In the genomic region with DNA sequence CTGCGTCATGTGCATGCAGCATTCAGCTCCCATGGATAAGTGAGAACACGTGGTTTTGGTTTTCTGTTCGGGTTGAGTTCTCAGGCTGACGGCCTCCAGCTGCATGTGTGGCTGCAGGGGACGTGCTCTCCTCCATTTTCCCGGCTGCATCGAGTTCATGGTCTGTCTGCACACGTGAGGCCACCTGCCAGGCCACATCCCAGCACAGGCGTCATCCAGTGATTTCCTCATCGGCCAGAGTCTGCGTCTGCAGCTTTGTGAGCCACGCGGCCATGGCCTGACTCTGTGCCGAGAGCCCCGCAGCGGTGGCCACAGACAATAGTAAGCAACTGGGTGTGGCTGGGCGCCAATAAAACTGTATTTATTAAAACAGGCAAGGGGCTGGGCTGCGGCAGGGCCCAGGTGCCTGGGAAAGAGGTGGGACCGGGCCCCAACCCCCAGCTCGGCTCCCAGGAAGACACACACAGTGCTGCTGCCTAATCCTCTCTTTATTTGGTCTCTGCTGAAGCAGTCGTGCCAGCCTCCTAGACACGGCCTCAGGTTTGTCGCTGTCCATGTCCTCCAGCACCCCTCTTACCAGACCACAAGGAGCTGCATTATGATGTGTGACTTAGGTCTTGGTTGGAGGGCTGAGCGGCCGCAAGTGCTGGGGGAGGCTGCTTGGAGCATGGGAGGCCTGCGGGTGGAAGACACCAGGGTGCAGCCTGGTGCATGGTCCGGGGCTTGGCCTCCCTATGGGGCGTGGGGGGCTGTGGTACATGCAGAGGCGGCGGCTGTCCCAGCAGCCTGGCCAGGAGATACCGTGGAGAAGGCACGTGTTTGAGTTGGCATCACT, we compare ENCODE assay signal across 12 cellular contexts. TPM values are rescaled to one million over a fixed set of nuclear protein-coding genes. Genes with fewer than 3 reads are reported as not detected.
A peak's percentile ranks its signal among the peaks of the same experiment; 100 is the strongest.
DNase-seq lines count a peak whose midpoint lies in the region; ATAC-seq and TF ChIP-seq lines count a peak whose summit lies in the region.
"Had no signal": no experiment of that assay in that cellular context is flagged by ENCODE, and none has a peak within 500 bp of the region (broad histone marks: within the 10 kb centered on the region; RNA-seq: fewer than 3 reads in every experiment).

No MANE protein-coding gene starts in this region.

- DNase-seq in COR-L47 (lab: John Stamatoyannopoulos, UW) (peak; percentile 69), HEK293T (ENCODE audit: extremely low spot score) (no peak), SK-N-DZ (ENCODE audit: low spot score) (peak; percentile 35), left colon (no peak), NCI-H1105 treated with DMSO at 0.1 percent for 48 hours (lab: John Stamatoyannopoulos, UW) (no peak), RKO (ENCODE audit: low spot score) (no peak), tibial artery (no peak)
- DNase-seq: activated CD8-positive, alpha-beta T cell treated with anti-CD3 and anti-CD28 coated beads for 36 hours; gastrocnemius medialis; lower lobe of right lung; naive thymus-derived CD8-positive, alpha-beta T cell had no signal

- H3K9me3 ChIP-seq in tibial artery, result peaks cover 0 to 5% (median 0%) of the 10 kb centered on the region in 3 donors
- H3K9me3 ChIP-seq: gastrocnemius medialis had no signal

- no peak overlapping the region for H3K4me3 ChIP-seq in tibial artery
- H3K4me3 ChIP-seq: gastrocnemius medialis, lower lobe of right lung had no signal

- TF ChIP-seq CTCF in tibial artery (IDR thresholded peaks at IDR 0.05), result no peak

- peaks cover 0 to 65% of the 10 kb centered on the region in 2 donors for H3K27me3 ChIP-seq in tibial artery

- H3K36me3 ChIP-seq in tibial artery, result no peaks in the 10 kb centered on the region
- H3K36me3 ChIP-seq: gastrocnemius medialis, lower lobe of right lung had no signal

- peak; percentile 61 for ATAC-seq in left colon
- ATAC-seq: activated CD8-positive, alpha-beta T cell treated with anti-CD3 and anti-CD28 coated beads for 36 hours; gastrocnemius medialis; lower lobe of right lung; naive thymus-derived CD8-positive, alpha-beta T cell had no signal

- no peak overlapping the region for H3K27ac ChIP-seq in tibial artery
- H3K27ac ChIP-seq: gastrocnemius medialis, lower lobe of right lung, VCaP had no signal

- no peaks in the 10 kb centered on the region for H3K4me1 ChIP-seq in tibial artery
- H3K4me1 ChIP-seq: gastrocnemius medialis, lower lobe of right lung had no signal

- POLR2A ChIA-PET in HEK293T (lab: Yijun Ruan, JAX), result no interaction called here

- intact Hi-C loops in left colon (cut with DNase I, micrococcal nuclease), result no loop called here
- intact Hi-C loops in tibial artery (cut with DNase I; ENCODE audit: low total_unique reads), result no loop called here

- CTCF ChIA-PET in HEK293T (lab: Yijun Ruan, JAX), result interaction anchor here (0.7 to 0.8 kb wide), 2 partner anchors 8 to 50 kb away, joined by 3 to 5 read pairs; no protein-coding TSS in a partner anchor

TF ChIP-seq in HEK293T, 16 proteins besides CTCF, POLR2A, EP300 and RAD21:
- peak; percentile 53 for TF ChIP-seq L3MBTL2 (conservative IDR thresholded peaks at IDR 0.05)
- TF ChIP-seq LEF1 (IDR thresholded peaks at IDR 0.05; ENCODE audit: borderline replicate concordance), result no peak

RNA-seq across cellular contexts. Expression of a gene that starts 52.0 kb away (rescaled TPM):
- 34.5 and 37.0 TPM in 2 replicates for polyA plus RNA-seq in SK-N-DZ (2014; cell fraction: cytosol; rRNA removed)
- polyA plus RNA-seq in SK-N-DZ (2014; cell fraction: nucleus; rRNA removed), result 39.2 and 48.4 TPM in 2 replicates
- total RNA-seq in left colon, result 10 to 100 TPM; 13.3 to 19.9 TPM

RNA-seq across cellular contexts. Expression of a gene that starts 52.1 kb away (rescaled TPM):
- 14.0 and 20.7 TPM in 2 replicates for polyA plus RNA-seq in SK-N-DZ (2014; cell fraction: cytosol; rRNA removed)
- 63.8 and 68.3 TPM in 2 replicates for polyA plus RNA-seq in SK-N-DZ (2014; cell fraction: nucleus; rRNA removed)
- 10 to 100 TPM; 15.2 to 16.7 TPM for total RNA-seq in left colon

Comparison
In these comparisons a context has a peak if more than half of its experiments do, and no peak if none do; other contexts are left out.
1. DNase-seq: peak in COR-L47 (single experiment) and SK-N-DZ (single experiment); none in HEK293T (single experiment), left colon (0 of 2), NCI-H1105 treated with DMSO at 0.1 percent for 48 hours (single experiment), RKO (single experiment) and tibial artery (0 of 2).